ENCODE assay signal across 8 cellular contexts in genomic region chrX:47232197-47232802, GRCh38. TPM values are rescaled to one million over a fixed set of nuclear protein-coding genes. Genes with fewer than 3 reads are reported as not detected.
DNase-seq lines count a peak whose midpoint lies in the region.

No MANE protein-coding gene starts in this region.

- H3K27ac Mint-ChIP-seq in activated T-helper 1 cell treated with anti-CD3 and anti-CD28 coated beads, Interleukin-12 subunit alpha, Interleukin-12 subunit beta, Interleukin-2, Interleukin-4 antibody, amounts not matched to agents 30 ng/mL and 10 ng/mL and 1 ng/mL, durations not matched to agents 14 hours and 24 hours and 36 hours, result peak overlapping the region; percentile 90

- H3K36me3 Mint-ChIP-seq in activated T-helper 1 cell treated with anti-CD3 and anti-CD28 coated beads, Interleukin-12 subunit alpha, Interleukin-12 subunit beta, Interleukin-2, Interleukin-4 antibody, amounts not matched to agents 30 ng/mL and 10 ng/mL and 1 ng/mL, durations not matched to agents 14 hours and 24 hours and 36 hours (ENCODE audit: low read depth), result peaks cover 14% of the 10 kb centered on the region

- peak; percentile 32 for DNase-seq in NCI-H146 (lab: John Stamatoyannopoulos, UW)
- no peak for DNase-seq in NCI-H146 treated with DMSO at 0.1 percent for 48 hours (lab: John Stamatoyannopoulos, UW; ENCODE audit: unreplicated experiment)
- DNase-seq in activated T-helper 1 cell treated with anti-CD3 and anti-CD28 coated beads, Interleukin-12 subunit alpha, Interleukin-12 subunit beta, Interleukin-2, Interleukin-4 antibody, amounts not matched to agents 30 ng/mL and 10 ng/mL and 1 ng/mL, durations not matched to agents 14 hours and 24 hours and 36 hours (ENCODE audit: low spot score), result no peak
- no peak for DNase-seq in Kasumi-1 (lab: John Stamatoyannopoulos, UW)
- DNase-seq in superior temporal gyrus (ENCODE audit: extremely low spot score), result no peak
- DNase-seq in dedifferentiated amniotic fluid mesenchymal stem cell (ENCODE audit: extremely low spot score), result no peak

- peaks cover 13% of the 10 kb centered on the region for H3K36me3 ChIP-seq in iPS-20b (ENCODE audit: insufficient read depth, low read depth, low read length)
- peaks cover 0 to 19% (median 10%) of the 10 kb centered on the region in 5 donors for H3K36me3 ChIP-seq in subcutaneous abdominal adipose tissue (ENCODE audit: control insufficient read depth in 5 of 5, insufficient read depth in 5 of 5, low read length in 5 of 5)

- H3K27ac ChIP-seq in iPS-20b (ENCODE audit: low read length) (peak overlapping the region; percentile 90), subcutaneous abdominal adipose tissue (ENCODE audit: low read depth, low read length) (peak overlapping the region; percentile 88)

- H3K27me3 ChIP-seq in iPS-20b (ENCODE audit: insufficient read depth, low read length) (no peaks in the 10 kb centered on the region), subcutaneous abdominal adipose tissue (ENCODE audit: control insufficient read depth in 5 of 5, insufficient read depth in 4 of 5, low read length in 5 of 5) (peaks cover 0 to 13% (median 4%) of the 10 kb centered on the region in 5 donors)

- H3K9me3 ChIP-seq in iPS-20b (ENCODE audit: insufficient read depth, low read depth, low read length) (no peaks in the 10 kb centered on the region), subcutaneous abdominal adipose tissue (ENCODE audit: control insufficient read depth in 5 of 5, low read length in 5 of 5) (no peaks in the 10 kb centered on the region)

- intact Hi-C loops in activated T-helper 1 cell treated with anti-CD3 and anti-CD28 coated beads, Interleukin-12 subunit alpha, Interleukin-12 subunit beta, Interleukin-2, Interleukin-4 antibody, amounts not matched to agents 30 ng/mL and 10 ng/mL and 1 ng/mL, durations not matched to agents 14 hours and 24 hours and 36 hours (cut with micrococcal nuclease), result loop anchor here (2.0 kb wide), 2 partner anchors 329 to 427 kb away; partner anchors contain the start of genes ARAF and UXT

- H3K4me3 Mint-ChIP-seq in activated T-helper 1 cell treated with anti-CD3 and anti-CD28 coated beads, Interleukin-12 subunit alpha, Interleukin-12 subunit beta, Interleukin-2, Interleukin-4 antibody, amounts not matched to agents 30 ng/mL and 10 ng/mL and 1 ng/mL, durations not matched to agents 14 hours and 24 hours and 36 hours, result peak overlapping the region; percentile 87

- H3K4me1 ChIP-seq in iPS-20b (ENCODE audit: insufficient read depth, low read length) (no peaks in the 10 kb centered on the region), subcutaneous abdominal adipose tissue (ENCODE audit: control insufficient read depth in 5 of 5, insufficient read depth in 5 of 5, low read length in 5 of 5) (peaks cover 3 to 13% (median 10%) of the 10 kb centered on the region in 5 donors)

- H3K4me1 Mint-ChIP-seq in activated T-helper 1 cell treated with anti-CD3 and anti-CD28 coated beads, Interleukin-12 subunit alpha, Interleukin-12 subunit beta, Interleukin-2, Interleukin-4 antibody, amounts not matched to agents 30 ng/mL and 10 ng/mL and 1 ng/mL, durations not matched to agents 14 hours and 24 hours and 36 hours (ENCODE audit: low read depth), result peaks cover 19% of the 10 kb centered on the region

- peak overlapping the region; percentile 83 for H3K4me3 ChIP-seq in iPS-20b (ENCODE audit: low read length)
- peak overlapping the region; percentile 53 to 79 (median 72) for H3K4me3 ChIP-seq in subcutaneous abdominal adipose tissue (ENCODE audit: low read depth in 1 of 5, low read length in 5 of 5)

- no peaks in the 10 kb centered on the region for H3K27me3 Mint-ChIP-seq in activated T-helper 1 cell treated with anti-CD3 and anti-CD28 coated beads, Interleukin-12 subunit alpha, Interleukin-12 subunit beta, Interleukin-2, Interleukin-4 antibody, amounts not matched to agents 30 ng/mL and 10 ng/mL and 1 ng/mL, durations not matched to agents 14 hours and 24 hours and 36 hours (ENCODE audit: insufficient read depth)

- H3K9me3 Mint-ChIP-seq in activated T-helper 1 cell treated with anti-CD3 and anti-CD28 coated beads, Interleukin-12 subunit alpha, Interleukin-12 subunit beta, Interleukin-2, Interleukin-4 antibody, amounts not matched to agents 30 ng/mL and 10 ng/mL and 1 ng/mL, durations not matched to agents 14 hours and 24 hours and 36 hours, result no peaks in the 10 kb centered on the region

- H3K9ac ChIP-seq in iPS-20b (ENCODE audit: low read depth, low read length) (peak overlapping the region; percentile 97), subcutaneous abdominal adipose tissue (ENCODE audit: low read length in 5 of 5) (peak overlapping the region in 4 of 5 donors; percentile 14 to 78 (median 70))

RNA-seq across cellular contexts. Expression of gene USP11, which starts 0.5 kb away (rescaled TPM):
- 24.6 and 26.6 TPM in 2 replicates for total RNA-seq in activated T-helper 1 cell treated with anti-CD3 and anti-CD28 coated beads, Interleukin-12 subunit alpha, Interleukin-12 subunit beta, Interleukin-2, Interleukin-4 antibody, amounts not matched to agents 30 ng/mL and 10 ng/mL and 1 ng/mL, durations not matched to agents 14 hours and 24 hours and 36 hours

RNA-seq across cellular contexts. Expression of gene CDK16, which starts 13.8 kb away (rescaled TPM):
- 56.4 and 63.8 TPM in 2 replicates for total RNA-seq in activated T-helper 1 cell treated with anti-CD3 and anti-CD28 coated beads, Interleukin-12 subunit alpha, Interleukin-12 subunit beta, Interleukin-2, Interleukin-4 antibody, amounts not matched to agents 30 ng/mL and 10 ng/mL and 1 ng/mL, durations not matched to agents 14 hours and 24 hours and 36 hours

RNA-seq across cellular contexts. Expression of gene UBA1, which starts 38.7 kb away (rescaled TPM):
- 221 and 223 TPM in 2 replicates for total RNA-seq in activated T-helper 1 cell treated with anti-CD3 and anti-CD28 coated beads, Interleukin-12 subunit alpha, Interleukin-12 subunit beta, Interleukin-2, Interleukin-4 antibody, amounts not matched to agents 30 ng/mL and 10 ng/mL and 1 ng/mL, durations not matched to agents 14 hours and 24 hours and 36 hours
